Comparison of ENCODE assay signal across 9 cellular contexts in genomic region chr5:126117044-126117443, GRCh38.
"Had no signal": no experiment of that assay in that cellular context is flagged by ENCODE, and none has a peak within 500 bp of the region (broad histone marks: within the 10 kb centered on the region; RNA-seq: fewer than 3 reads in every experiment).

No MANE protein-coding gene starts in this region.

- H3K4me2 ChIP-seq: GM23338 had no signal

- DNase-seq: H9, HCEC 1CT, IMR-90, KG1 had no signal

- H3K4me3 ChIP-seq: GM23338, K562 had no signal

- ATAC-seq: GM23338, K562 had no signal

- FAIRE-seq: H1, H54, HTR-8/SVneo, K562 had no signal
